8 cellular contexts compared by ENCODE assay signal in genomic region chr14:24442240-24443052, GRCh38. TPM values are rescaled to one million over a fixed set of nuclear protein-coding genes. Genes with fewer than 3 reads are reported as not detected.
DNase-seq lines count a peak whose midpoint lies in the region; ATAC-seq, FAIRE-seq and TF ChIP-seq lines count a peak whose summit lies in the region.

A gene with protein sequence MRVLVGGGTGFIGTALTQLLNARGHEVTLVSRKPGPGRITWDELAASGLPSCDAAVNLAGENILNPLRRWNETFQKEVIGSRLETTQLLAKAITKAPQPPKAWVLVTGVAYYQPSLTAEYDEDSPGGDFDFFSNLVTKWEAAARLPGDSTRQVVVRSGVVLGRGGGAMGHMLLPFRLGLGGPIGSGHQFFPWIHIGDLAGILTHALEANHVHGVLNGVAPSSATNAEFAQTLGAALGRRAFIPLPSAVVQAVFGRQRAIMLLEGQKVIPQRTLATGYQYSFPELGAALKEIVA (minus strand): TSS chr14:24442776. CDS start chr14:24442769, 7 bp downstream.

- peak in 1 of 4 donors; percentile 5 for TF ChIP-seq EP300 in upper lobe of left lung (IDR thresholded peaks at IDR 0.05)

- H3K27ac ChIP-seq in adrenal gland (peak within 1 kb of the TSS; percentile 96 to 100 (median 99)), heart right ventricle (peak within 1 kb of the TSS; percentile 94 to 100 (median 99)), upper lobe of left lung (peak within 1 kb of the TSS; percentile 95 to 100 (median 96))

- WGBS in adrenal gland, 4 donors = 0 to 1% (median 0%) methylated on average over 31 to 52 of the region's 52 CpGs
- 0 to 1% methylated on average over 52 of the region's 52 CpGs for WGBS in heart right ventricle, 2 donors
- 0 to 1% methylated on average over 35 to 52 of the region's 52 CpGs for WGBS in upper lobe of left lung, 2 donors

- H3K4me1 ChIP-seq in adrenal gland (replicated peaks in 1 of 2) (peaks cover 14 to 48% of the 10 kb centered on the region in 2 donors), heart right ventricle (peaks cover 4 to 53% (median 50%) of the 10 kb centered on the region in 9 donors), upper lobe of left lung (peaks cover 30 to 51% (median 35%) of the 10 kb centered on the region in 4 donors)

- DNase-seq in GM12892 (ENCODE audit: insufficient read length) (peak; percentile 92), NCI-H146 (lab: John Stamatoyannopoulos, UW) (peak; percentile 98), T-helper 1 cell (peak; percentile 94 to 99 (median 96)), adrenal gland (peak; percentile 96 to 99 (median 98)), heart right ventricle (peak; percentile 95 to 99), posterior cingulate gyrus (peak; percentile 90 to 99 (median 96)), upper lobe of left lung (peak; percentile 96 to 97)

- H3K9me3 ChIP-seq in adrenal gland (replicated peaks in 1 of 3) (no peaks in the 10 kb centered on the region), heart right ventricle (no peaks in the 10 kb centered on the region), upper lobe of left lung (no peaks in the 10 kb centered on the region)

- intact Hi-C loops in adrenal gland (cut with DNase I) = loop anchor here in 1 of 2 donors (5.0 kb wide), 1 partner anchor 205 kb away; no protein-coding TSS in a partner anchor
- intact Hi-C loops in heart right ventricle (cut with DNase I) = loop anchor here in 1 of 10 donors (2.0 kb wide), 1 partner anchor 200 kb away; the partner anchor contains the start of gene TINF2
- intact Hi-C loops in posterior cingulate gyrus (cut with DNase I) = no loop called here

- FAIRE-seq in GM12892 (lab: Jason Lieb, UNC) = peak; percentile 97

- TF ChIP-seq POLR2A in GM12892 (IDR thresholded peaks at IDR 0.05; ENCODE audit: low read depth, low read length) (peak; percentile 92), adrenal gland (IDR thresholded peaks at IDR 0.05) (peak; percentile 91 to 97), upper lobe of left lung (IDR thresholded peaks at IDR 0.05) (peak; percentile 69 to 92 (median 81))

- peak; percentile 88 for ATAC-seq in HG02852 (IDR thresholded peaks at IDR 0.05; ENCODE audit: unreplicated experiment)
- ATAC-seq in heart right ventricle = peak; percentile 91 to 97 (median 96)
- ATAC-seq in upper lobe of left lung (ENCODE audit: low FRiP score in 2 of 2) = peak; percentile 97

- H3K36me3 ChIP-seq in adrenal gland (replicated peaks in 1 of 2) (peaks cover 0 to 28% of the 10 kb centered on the region in 2 donors), heart right ventricle (peaks cover 0 to 43% (median 32%) of the 10 kb centered on the region in 9 donors), upper lobe of left lung (peaks cover 7 to 38% (median 35%) of the 10 kb centered on the region in 4 donors)

- peak within 1 kb of the TSS in 3 of 4 donors; percentile 14 to 72 (median 49) for H3K4me3 ChIP-seq in adrenal gland
- peak within 1 kb of the TSS; percentile 55 to 86 (median 72) for H3K4me3 ChIP-seq in heart right ventricle
- peak within 1 kb of the TSS; percentile 25 to 72 (median 66) for H3K4me3 ChIP-seq in upper lobe of left lung

- H3K27me3 ChIP-seq in adrenal gland (no peaks in the 10 kb centered on the region), heart right ventricle (no peaks in the 10 kb centered on the region), upper lobe of left lung (no peaks in the 10 kb centered on the region)

- TF ChIP-seq CTCF in adrenal gland (IDR thresholded peaks at IDR 0.05) = peak in 1 of 6 experiments; percentile 2
- TF ChIP-seq CTCF in heart right ventricle (IDR thresholded peaks at IDR 0.05) = peak in 3 of 9 donors; percentile 12 to 22 (median 12)
- TF ChIP-seq CTCF in upper lobe of left lung (IDR thresholded peaks at IDR 0.05) = peak in 2 of 6 experiments; percentile 7 to 34

RNA-seq across cellular contexts. Expression of the gene that starts here (rescaled TPM):
- 28.7 TPM for polyA plus RNA-seq in GM12892 (2012; ENCODE audit: missing spikeins)
- total RNA-seq in adrenal gland (100 to 1,000 TPM in 1 of 8 donors, 10 to 100 TPM in 7; 58.9 to 100 (median 77.5) TPM), heart right ventricle (10 to 100 TPM; 55.6 to 93.6 (median 67.4) TPM), upper lobe of left lung (10 to 100 TPM; 34.9 to 88.0 (median 52.6) TPM)
- polyA plus RNA-seq in adrenal gland (100 to 1,000 TPM in 2 of 3 donors, 10 to 100 TPM in 1; 50.4 to 218 (median 162) TPM), heart right ventricle (100 to 1,000 TPM in 1 of 2 donors, 10 to 100 TPM in 1; 88.5 to 108 TPM)

Comparison
In these comparisons a context has a peak if more than half of its experiments do, and no peak if none do; other contexts are left out.
1. Peak in every context shown above with its lines: DNase-seq, ATAC-seq, H3K4me3 ChIP-seq and H3K27ac ChIP-seq.